Comparison of ENCODE assay signal across 17 cellular contexts in genomic region chr10:132437511-132437910, GRCh38.
"Had no signal": no experiment of that assay in that cellular context is flagged by ENCODE, and none has a peak within 500 bp of the region (broad histone marks: within the 10 kb centered on the region; RNA-seq: fewer than 3 reads in every experiment).

No MANE protein-coding gene starts in this region.

- H3K36me3 ChIP-seq: esophagus muscularis mucosa, gastrocnemius medialis, sigmoid colon, suprapubic skin, thyroid gland, upper lobe of right lung, vagina had no signal

- H3K27me3 Mint-ChIP-seq: dendritic cell treated with granulocyte-macrophage colony-stimulating factor and Interleukin-4, amounts not matched to agents 40 ng/mL and 50 ng/mL, for 4 days; effector memory CD8-positive, alpha-beta T cell; naive thymus-derived CD8-positive, alpha-beta T cell had no signal

- H3K9me3 Mint-ChIP-seq: dendritic cell treated with granulocyte-macrophage colony-stimulating factor and Interleukin-4, amounts not matched to agents 40 ng/mL and 50 ng/mL, for 4 days; effector memory CD8-positive, alpha-beta T cell; naive thymus-derived CD8-positive, alpha-beta T cell had no signal

- H3K4me3 Mint-ChIP-seq: dendritic cell treated with granulocyte-macrophage colony-stimulating factor and Interleukin-4, amounts not matched to agents 40 ng/mL and 50 ng/mL, for 4 days; effector memory CD8-positive, alpha-beta T cell; naive thymus-derived CD8-positive, alpha-beta T cell had no signal

- ATAC-seq: effector memory CD8-positive, alpha-beta T cell; gastrocnemius medialis; naive thymus-derived CD8-positive, alpha-beta T cell; stimulated activated naive CD8-positive, alpha-beta T cell treated with anti-CD3 and anti-CD28 coated beads, Interleukin-15, Interleukin-2, amounts not matched to agents 100 U/mL and 50 U/mL, for 24 hours; upper lobe of right lung had no signal

- H3K27me3 ChIP-seq: esophagus muscularis mucosa, gastrocnemius medialis, sigmoid colon, suprapubic skin, thyroid gland, upper lobe of right lung, vagina had no signal

- H3K4me1 ChIP-seq: gastrocnemius medialis, sigmoid colon, suprapubic skin, thyroid gland, vagina had no signal

- H3K4me3 ChIP-seq: esophagus muscularis mucosa, gastrocnemius medialis, lung, sigmoid colon, skin epidermis, suprapubic skin, thyroid gland, upper lobe of right lung, vagina had no signal

- H3K27ac ChIP-seq: epithelial cell of prostate, esophagus muscularis mucosa, sigmoid colon, skin epidermis, suprapubic skin, thyroid gland, upper lobe of right lung, vagina had no signal

- H3K9me3 ChIP-seq: esophagus muscularis mucosa, gastrocnemius medialis, sigmoid colon, suprapubic skin, thyroid gland, upper lobe of right lung, vagina had no signal

- H3K36me3 Mint-ChIP-seq: naive thymus-derived CD8-positive, alpha-beta T cell had no signal

- H3K27ac Mint-ChIP-seq: effector memory CD8-positive, alpha-beta T cell had no signal

- DNase-seq: effector memory CD8-positive, alpha-beta T cell; gastrocnemius medialis; left cardiac atrium; left ventricle myocardium superior; naive thymus-derived CD8-positive, alpha-beta T cell; sigmoid colon; stimulated activated CD4-positive, alpha-beta T cell treated with anti-CD3 and anti-CD28 coated beads, Interleukin-12 subunit alpha, Interleukin-12 subunit beta, amount 100 ng/mL, for 4 hours; stimulated activated naive CD8-positive, alpha-beta T cell treated with anti-CD3 and anti-CD28 coated beads, Interleukin-15, Interleukin-2, amounts not matched to agents 100 U/mL and 50 U/mL, for 24 hours; upper lobe of right lung had no signal
